ENCODE assay signal across 8 cellular contexts in the genomic region with DNA sequence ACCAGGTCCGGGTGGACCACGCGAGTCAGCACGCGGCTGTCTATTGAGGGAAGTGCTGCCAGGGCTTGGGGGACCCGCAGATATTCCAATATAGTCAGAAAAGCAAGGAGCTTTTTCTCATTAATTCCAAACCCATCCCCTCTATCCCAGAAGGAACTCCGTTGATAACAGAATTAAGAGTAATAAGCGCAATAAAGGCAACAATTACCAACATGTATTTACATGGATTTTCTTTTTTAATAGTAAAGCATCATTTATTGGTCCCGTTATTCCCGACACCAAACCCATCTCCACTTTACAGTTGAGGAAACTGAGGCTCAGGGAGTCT. TPM values are rescaled to one million over a fixed set of nuclear protein-coding genes. Genes with fewer than 3 reads are reported as not detected.
DNase-seq lines count a peak whose midpoint lies in the region; ATAC-seq, FAIRE-seq and TF ChIP-seq lines count a peak whose summit lies in the region.

No MANE protein-coding gene starts in this region.

- ATAC-seq in gastroesophageal sphincter (no peak), gastrocnemius medialis (no peak), GM21825 (IDR thresholded peaks at IDR 0.05; ENCODE audit: unreplicated experiment) (no peak), GM18520 (IDR thresholded peaks at IDR 0.05; ENCODE audit: unreplicated experiment) (no peak)

- H2AFZ ChIP-seq in GM23248, result peak overlapping the region; percentile 90

- in situ Hi-C loops in GM23248 (cut with MboI) (no loop called here), gastrocnemius medialis (cut with MboI; ENCODE audit: low sequenced_read_pairs in 4 of 4) (loop anchor here in 1 of 4 donors (25.0 kb wide), 1 partner anchor 193 kb away; a partner anchor contains a TSS)

- no peak for TF ChIP-seq CTCF in gastroesophageal sphincter (IDR thresholded peaks at IDR 0.05)
- no peak for TF ChIP-seq CTCF in gastrocnemius medialis (IDR thresholded peaks at IDR 0.05 in 4 of 5, conservative IDR thresholded peaks at IDR 0.05 in 1 of 5)

- H3K27me3 Mint-ChIP-seq in activated CD4-positive, alpha-beta memory T cell treated with anti-CD3 and anti-CD28 coated beads for 36 hours, result no peaks in the 10 kb centered on the region

- H3K9ac ChIP-seq in GM23248, result peak overlapping the region; percentile 78

- H3K36me3 ChIP-seq in GM23248 (ENCODE audit: low read depth), result no peaks in the 10 kb centered on the region; the same call in 1 of the 2 replicates
- peaks cover 0 to 68% of the 10 kb centered on the region in 2 donors for H3K36me3 ChIP-seq in gastroesophageal sphincter
- no peaks in the 10 kb centered on the region for H3K36me3 ChIP-seq in gastrocnemius medialis

- H3K9me2 ChIP-seq in GM23248 (ENCODE audit: insufficient read depth), result no peaks in the 10 kb centered on the region

- CTCF ChIA-PET in activated CD4-positive, alpha-beta memory T cell treated with anti-CD3 and anti-CD28 coated beads for 36 hours (lab: Charles Lee), result interaction anchor here (0.7 to 3.6 kb wide), 16 partner anchors 9 to 113 kb away, joined by 3 to 27 read pairs (median 4); no protein-coding TSS in a partner anchor

- H3K4me1 Mint-ChIP-seq in activated CD4-positive, alpha-beta memory T cell treated with anti-CD3 and anti-CD28 coated beads for 36 hours (ENCODE audit: low read depth), result peaks cover 51% of the 10 kb centered on the region

- H3F3A ChIP-seq in GM23248 (ENCODE audit: insufficient read depth), result peaks cover 4% of the 10 kb centered on the region; the same call in 1 of the 2 replicates

- H3K79me2 ChIP-seq in GM23248 (ENCODE audit: insufficient read depth), result no peaks in the 10 kb centered on the region

- H3K4me3 ChIP-seq in GM23248 (peak overlapping the region; percentile 79), gastroesophageal sphincter (peak overlapping the region; percentile 28 to 59), gastrocnemius medialis (peak overlapping the region; percentile 69 to 79 (median 72))

- 30 to 46% methylated on average over 7 to 10 of the region's 10 CpGs for WGBS in GM23248 (ENCODE audit: low coverage in 1 of 2, low lambda C conversion rate in 2 of 2, missing lambda C conversion rate in 2 of 2), 2 experiments
- WGBS in gastroesophageal sphincter (ENCODE audit: low coverage in 1 of 2), 2 donors, result 35 to 60% methylated on average over 4 of the region's 10 CpGs

- no peak for DNase-seq in GM23248
- no peak for DNase-seq in activated CD4-positive, alpha-beta memory T cell treated with anti-CD3 and anti-CD28 coated beads for 36 hours
- DNase-seq in gastrocnemius medialis, result no peak
- no peak for DNase-seq in H54 (ENCODE audit: insufficient read length, low spot score)
- no peak for DNase-seq in NCI-H526 (lab: John Stamatoyannopoulos, UW)

- no peak for FAIRE-seq in H54 (lab: Jason Lieb, UNC)

- H3K9me3 ChIP-seq in GM23248 (ENCODE audit: low read depth) (no peaks in the 10 kb centered on the region), gastroesophageal sphincter (no peaks in the 10 kb centered on the region), gastrocnemius medialis (no peaks in the 10 kb centered on the region)

- H3K4me3 Mint-ChIP-seq in activated CD4-positive, alpha-beta memory T cell treated with anti-CD3 and anti-CD28 coated beads for 36 hours, result peak overlapping the region; percentile 80

- H4K20me1 ChIP-seq in GM23248 (ENCODE audit: insufficient read depth), result no peaks in the 10 kb centered on the region

- no peaks in the 10 kb centered on the region for H3K9me3 Mint-ChIP-seq in activated CD4-positive, alpha-beta memory T cell treated with anti-CD3 and anti-CD28 coated beads for 36 hours

- no peak for TF ChIP-seq EP300 in gastroesophageal sphincter (IDR thresholded peaks at IDR 0.05)

- peak overlapping the region; percentile 42 for H3K27ac ChIP-seq in GM23248
- peak overlapping the region; percentile 63 to 94 (median 92) for H3K27ac ChIP-seq in gastroesophageal sphincter
- H3K27ac ChIP-seq in gastrocnemius medialis, result peak overlapping the region; percentile 84 to 86 (median 84)

- intact Hi-C loops in activated CD4-positive, alpha-beta memory T cell treated with anti-CD3 and anti-CD28 coated beads for 36 hours (cut with micrococcal nuclease), result loop anchor here (1.0 to 2.0 kb wide), 4 partner anchors 41 to 251 kb away; a partner anchor contains a TSS
- intact Hi-C loops in gastrocnemius medialis (cut with DNase I; ENCODE audit: low total_unique reads), result loop anchor here (1.0 to 2.0 kb wide), 4 partner anchors 26 to 155 kb away; a partner anchor contains a TSS

- H3K4me2 ChIP-seq in GM23248 (ENCODE audit: unreplicated experiment), result peak overlapping the region; percentile 85

- TF ChIP-seq POLR2A in gastroesophageal sphincter (IDR thresholded peaks at IDR 0.05), result peak in 1 of 2 donors; percentile 4
- TF ChIP-seq POLR2A in gastrocnemius medialis (IDR thresholded peaks at IDR 0.05), result no peak
- TF ChIP-seq POLR2A in H54 (IDR thresholded peaks at IDR 0.05; ENCODE audit: low read depth, low read length), result no peak

- peaks cover 3% of the 10 kb centered on the region; the same call in 1 of the 2 replicates for H3K4me1 ChIP-seq in GM23248 (ENCODE audit: insufficient read depth)
- peaks cover 0 to 24% (median 11%) of the 10 kb centered on the region in 3 donors for H3K4me1 ChIP-seq in gastroesophageal sphincter
- peaks cover 4 to 8% of the 10 kb centered on the region in 2 donors for H3K4me1 ChIP-seq in gastrocnemius medialis

- peaks cover 68% of the 10 kb centered on the region for H3K36me3 Mint-ChIP-seq in activated CD4-positive, alpha-beta memory T cell treated with anti-CD3 and anti-CD28 coated beads for 36 hours

- POLR2A ChIA-PET in activated CD4-positive, alpha-beta memory T cell treated with anti-CD3 and anti-CD28 coated beads for 36 hours (lab: Charles Lee), result interaction anchor here (0.7 to 2.4 kb wide), 11 partner anchors 12 to 60 kb away, joined by 3 to 9 read pairs (median 5); no protein-coding TSS in a partner anchor

- peak overlapping the region; percentile 87 for H3K27ac Mint-ChIP-seq in activated CD4-positive, alpha-beta memory T cell treated with anti-CD3 and anti-CD28 coated beads for 36 hours

- H3K27me3 ChIP-seq in GM23248 (replicated peaks; ENCODE audit: insufficient read depth) (no peaks in the 10 kb centered on the region), gastroesophageal sphincter (no peaks in the 10 kb centered on the region), gastrocnemius medialis (no peaks in the 10 kb centered on the region)

RNA-seq across cellular contexts. Expression of a gene that starts 7.7 kb away (rescaled TPM):
- total RNA-seq in GM23248 (2014; rRNA removed; shearing (Covaris generic)), result 16.7 and 28.2 TPM in 2 replicates
- polyA plus RNA-seq in GM23248 (2016; fragmentation: Nextera tagmentation; extraction: Ambion mirVana), result 15.1 and 17.1 TPM in 2 replicates
- 100 to 1,000 TPM; 183 to 189 TPM for total RNA-seq in activated CD4-positive, alpha-beta memory T cell treated with anti-CD3 and anti-CD28 coated beads for 36 hours
- total RNA-seq in gastroesophageal sphincter (10 to 100 TPM; 27.0 to 82.5 (median 54.3) TPM), gastrocnemius medialis (10 to 100 TPM in 2 of 4 donors, 1 to 10 TPM in 2; 9.2 to 12.5 (median 10.8) TPM)

RNA-seq across cellular contexts. Expression of a gene that starts 26.6 kb away (rescaled TPM):
- total RNA-seq in GM23248 (2014; rRNA removed; shearing (Covaris generic)), result 34.7 and 37.2 TPM in 2 replicates
- 43.1 and 43.3 TPM in 2 replicates for polyA plus RNA-seq in GM23248 (2016; fragmentation: Nextera tagmentation; extraction: Ambion mirVana)
- total RNA-seq in activated CD4-positive, alpha-beta memory T cell treated with anti-CD3 and anti-CD28 coated beads for 36 hours, result 10 to 100 TPM; 69.7 to 71.0 TPM
- total RNA-seq in gastroesophageal sphincter (10 to 100 TPM; 26.8 to 42.8 (median 33.2) TPM), gastrocnemius medialis (10 to 100 TPM in 3 of 4 donors, 1 to 10 TPM in 1; 9.3 to 35.3 (median 12.6) TPM)

RNA-seq across cellular contexts. Expression of a gene that starts 57.3 kb away (rescaled TPM):
- 0.38 and 0.54 TPM in 2 replicates for total RNA-seq in GM23248 (2014; rRNA removed; shearing (Covaris generic))
- polyA plus RNA-seq in GM23248 (2016; fragmentation: Nextera tagmentation; extraction: Ambion mirVana), result 0.54 and 0.75 TPM in 2 replicates
- 100 to 1,000 TPM; 124 TPM for total RNA-seq in activated CD4-positive, alpha-beta memory T cell treated with anti-CD3 and anti-CD28 coated beads for 36 hours
- total RNA-seq in gastroesophageal sphincter, result 10 to 100 TPM in 1 of 4 donors, 1 to 10 TPM in 3; 1.2 to 14.3 (median 7.1) TPM
- total RNA-seq in gastrocnemius medialis, result 1 to 10 TPM in 1 of 4 donors, under 1 TPM in 3; 0.42 to 1.6 (median 0.77) TPM

Comparison
In these comparisons a context has a peak if more than half of its experiments do, and no peak if none do; other contexts are left out.
1. H3K27ac ChIP-seq: peak in every context shown above with its lines; median percentile 92 in gastroesophageal sphincter; 84 in gastrocnemius medialis; 42 in GM23248.
2. RNA of a gene that starts 57.3 kb away (total RNA-seq): 124 TPM in activated CD4-positive, alpha-beta memory T cell treated with anti-CD3 and anti-CD28 coated beads for 36 hours; 1.2 to 14.3 TPM in gastroesophageal sphincter, 0.42 to 1.6 TPM in gastrocnemius medialis and 0.38 to 0.54 TPM in GM23248; every median in the first group is over 4 times any median in the second.
3. Peak in every context shown above with its lines, with median percentiles within 50 percentile points of each other: H3K4me3 ChIP-seq.